In genomic region chr17:2002767-2003329, GRCh38 we compare ENCODE assay signal across 1 cellular context.
TF ChIP-seq lines count a peak whose summit lies in the region.

No MANE protein-coding gene starts in this region.

TF ChIP-seq in IMR-90, 13 proteins besides CTCF, POLR2A, EP300 and RAD21:
- no peak for TF ChIP-seq SMC3 (IDR thresholded peaks at IDR 0.05; ENCODE audit: low read depth, low read length)
- TF ChIP-seq BHLHE40 (IDR thresholded peaks at IDR 0.05; ENCODE audit: low read depth, low read length) = no peak
- TF ChIP-seq NFE2L2 (IDR thresholded peaks at IDR 0.05; ENCODE audit: low read depth, low read length) = no peak
- TF ChIP-seq RFX5 (IDR thresholded peaks at IDR 0.05; ENCODE audit: low read depth, low read length) = no peak
- TF ChIP-seq CHD1 (IDR thresholded peaks at IDR 0.05; ENCODE audit: low read depth, low read length) = no peak
- no peak for TF ChIP-seq FOS (IDR thresholded peaks at IDR 0.05; ENCODE audit: low read depth, low read length)
- TF ChIP-seq RCOR1 (IDR thresholded peaks at IDR 0.05; ENCODE audit: insufficient replicate concordance, low read length) = no peak
- TF ChIP-seq USF2 (IDR thresholded peaks at IDR 0.05; ENCODE audit: low read depth, low read length) = no peak
- no peak for TF ChIP-seq MXI1 (IDR thresholded peaks at IDR 0.05; ENCODE audit: borderline replicate concordance, low read depth, low read length)
- no peak for TF ChIP-seq MAFK (IDR thresholded peaks at IDR 0.05; ENCODE audit: low read depth, low read length)
